In the genomic region with DNA sequence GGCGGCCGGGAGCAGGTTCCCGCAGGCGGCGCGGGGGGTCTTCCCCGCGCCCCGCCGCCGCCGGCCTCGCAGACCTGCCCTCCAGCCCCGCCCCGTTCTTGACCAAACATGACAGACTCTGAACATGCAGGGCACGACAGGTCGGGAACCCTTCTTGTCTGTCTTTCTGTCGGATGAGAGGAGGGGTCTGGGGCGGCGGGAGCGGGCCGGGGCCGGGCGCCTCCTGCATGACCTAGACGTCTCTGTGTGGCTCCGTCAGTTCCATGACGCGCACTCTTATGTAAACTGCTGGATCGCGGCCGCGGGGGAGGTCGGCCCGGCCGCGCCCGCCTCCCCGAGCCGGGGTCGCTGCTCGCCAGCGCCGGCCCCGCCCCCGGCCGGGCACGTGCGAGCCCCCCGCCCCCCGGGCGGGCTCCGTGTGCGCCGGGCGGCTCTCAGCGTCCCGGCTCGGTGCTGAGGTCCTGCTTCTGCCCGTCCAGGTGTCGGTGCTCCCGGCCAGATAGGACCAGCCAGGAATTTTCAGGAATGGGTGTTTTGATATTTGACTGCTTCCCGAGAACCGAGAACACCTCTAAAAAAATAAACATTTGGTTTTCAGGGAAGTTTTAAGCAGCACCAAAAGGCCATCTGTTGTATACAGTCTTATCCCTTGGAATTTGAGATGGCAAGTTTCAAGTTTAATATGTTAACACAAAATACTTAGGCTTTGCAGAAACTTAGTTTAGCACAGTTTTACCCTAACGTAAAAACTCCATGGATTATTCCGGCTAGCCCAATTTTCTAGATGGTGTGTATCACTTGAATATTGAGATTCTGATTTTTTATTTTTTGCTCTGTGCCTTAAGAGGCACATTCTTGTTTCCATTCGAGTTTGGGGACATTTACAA, we compare ENCODE assay signal across 8 cellular contexts. TPM values are rescaled to one million over a fixed set of nuclear protein-coding genes. Genes with fewer than 3 reads are reported as not detected.
DNase-seq lines count a peak whose midpoint lies in the region; ATAC-seq and TF ChIP-seq lines count a peak whose summit lies in the region.

No MANE protein-coding gene starts in this region.

- peak overlapping the region; percentile 99 for H3K18ac ChIP-seq in trophoblast cell (ENCODE audit: low read length)

- no peak for TF ChIP-seq CTCF in GM10266 (IDR thresholded peaks at IDR 0.05; ENCODE audit: control insufficient read depth, insufficient read depth, low read depth, missing control alignments)
- TF ChIP-seq CTCF in SU-DHL-6 (IDR thresholded peaks at IDR 0.05; ENCODE audit: insufficient read depth, low read length, poor library complexity, severe bottlenecking) = no peak
- TF ChIP-seq CTCF in cardiac muscle cell (IDR thresholded peaks at IDR 0.05; ENCODE audit: low read depth, low read length) = no peak
- TF ChIP-seq CTCF in tibial nerve (IDR thresholded peaks at IDR 0.05) = no peak

- no peak overlapping the region for H3K23ac ChIP-seq in trophoblast cell (ENCODE audit: low read length)

- H3K9me3 ChIP-seq in SU-DHL-6 (ENCODE audit: insufficient read depth, low read length) (no peaks in the 10 kb centered on the region), cardiac muscle cell (ENCODE audit: low read depth) (no peaks in the 10 kb centered on the region), trophoblast cell (ENCODE audit: insufficient read depth, low read depth, low read length) (no peaks in the 10 kb centered on the region), tibial nerve (no peaks in the 10 kb centered on the region)

- no peaks in the 10 kb centered on the region for H3K79me2 ChIP-seq in SU-DHL-6 (ENCODE audit: insufficient read depth, low read length)
- H3K79me2 ChIP-seq in trophoblast cell (ENCODE audit: control insufficient read depth, insufficient read depth, low read length, poor library complexity) = peaks cover 4% of the 10 kb centered on the region

- no peaks in the 10 kb centered on the region for H4K20me1 ChIP-seq in SU-DHL-6 (ENCODE audit: low read depth, low read length)

- TF ChIP-seq POLR2A in tibial nerve (IDR thresholded peaks at IDR 0.05) = peak; percentile 39 to 54

- H2BK12ac ChIP-seq in trophoblast cell (ENCODE audit: low read length) = no peak overlapping the region

- H2BK5ac ChIP-seq in trophoblast cell (ENCODE audit: low read depth, low read length, poor library complexity) = peak overlapping the region; percentile 99

- no peaks in the 10 kb centered on the region for H3K9me2 ChIP-seq in SU-DHL-6 (replicated peaks; ENCODE audit: insufficient read depth, low read length)

- H3K79me1 ChIP-seq in trophoblast cell (ENCODE audit: low read length) = peaks cover 8% of the 10 kb centered on the region

- DNase-seq in GM10266 (ENCODE audit: extremely low spot score) (peak; percentile 85), NCI-H1048 (lab: John Stamatoyannopoulos, UW) (peak; percentile 58), cardiac muscle cell (ENCODE audit: low read depth in 1 of 2, low spot score in 1 of 2) (peak; percentile 95), trophoblast cell (peak; percentile 77 to 80), tibial nerve (ENCODE audit: low spot score in 2 of 2) (peak; percentile 76 to 84)
- peak; percentile 52 for DNase-seq in activated naive CD8-positive, alpha-beta T cell treated with anti-CD3 and anti-CD28 coated beads, Interleukin-2, amount 50 U/mL, for 16 hours (ENCODE audit: low read depth, low spot score)

- peak overlapping the region; percentile 100 for H4K8ac ChIP-seq in trophoblast cell (ENCODE audit: low read depth, low read length)

- H2AFZ ChIP-seq in SU-DHL-6 (ENCODE audit: low read depth, low read length, severe bottlenecking) (peak overlapping the region; percentile 49), trophoblast cell (ENCODE audit: insufficient read depth, low read length, poor library complexity) (peak overlapping the region; percentile 99)

- H3K36me3 ChIP-seq in SU-DHL-6 (ENCODE audit: low read length) (no peaks in the 10 kb centered on the region), cardiac muscle cell (no peaks in the 10 kb centered on the region), trophoblast cell (ENCODE audit: control insufficient read depth in 1 of 2, insufficient read depth in 2 of 2, low read length in 2 of 2) (no peaks in the 10 kb centered on the region), tibial nerve (no peaks in the 10 kb centered on the region)

- H3K4me3 ChIP-seq in SU-DHL-6 (ENCODE audit: insufficient read depth, low read length, poor library complexity, severe bottlenecking) (peak overlapping the region; percentile 83), cardiac muscle cell (peak overlapping the region; percentile 52), trophoblast cell (ENCODE audit: low read depth, low read length) (peak overlapping the region; percentile 94), tibial nerve (peak overlapping the region; percentile 72 to 99 (median 93))

- peak overlapping the region; percentile 100 for H4K91ac ChIP-seq in trophoblast cell (ENCODE audit: low read depth, low read length)

- H2BK120ac ChIP-seq in trophoblast cell (ENCODE audit: insufficient read depth, low read length, poor library complexity) = peak overlapping the region; percentile 99

- peak overlapping the region; percentile 100 for H3K9ac ChIP-seq in SU-DHL-6 (ENCODE audit: low read length)
- H3K9ac ChIP-seq in trophoblast cell (ENCODE audit: low read length) = peak overlapping the region; percentile 100

- peak overlapping the region; percentile 100 for H3K14ac ChIP-seq in trophoblast cell (ENCODE audit: low read length)

- WGBS in trophoblast cell (ENCODE audit: extremely low coverage, insufficient coverage, insufficient read length) = no CpG with 5 or more reads among the region's 66 CpGs
- 1% methylated on average over 12 to 56 of the region's 66 CpGs for WGBS in tibial nerve, 2 donors

- no peak for TF ChIP-seq EP300 in tibial nerve (IDR thresholded peaks at IDR 0.05)

- peaks cover 36% of the 10 kb centered on the region for H3F3A ChIP-seq in SU-DHL-6 (ENCODE audit: insufficient read depth)

- peak overlapping the region; percentile 99 for H4K12ac ChIP-seq in trophoblast cell (ENCODE audit: low read depth, low read length)

- H3K4me2 ChIP-seq in SU-DHL-6 (ENCODE audit: low read depth, low read length, poor library complexity, severe bottlenecking) (peak overlapping the region; percentile 89), trophoblast cell (ENCODE audit: low read length) (peak overlapping the region; percentile 51)

- H3K4me1 ChIP-seq in cardiac muscle cell (ENCODE audit: low read depth) = no peaks in the 10 kb centered on the region
- H3K4me1 ChIP-seq in trophoblast cell (ENCODE audit: control insufficient read depth in 1 of 2, insufficient read depth in 2 of 2, low read length in 2 of 2) = no peaks in the 10 kb centered on the region
- H3K4me1 ChIP-seq in tibial nerve = peaks cover 0 to 30% (median 2%) of the 10 kb centered on the region in 4 donors

- H3K27me3 ChIP-seq in SU-DHL-6 (ENCODE audit: low read length) = no peaks in the 10 kb centered on the region
- no peaks in the 10 kb centered on the region for H3K27me3 ChIP-seq in cardiac muscle cell
- no peaks in the 10 kb centered on the region for H3K27me3 ChIP-seq in trophoblast cell (ENCODE audit: insufficient read depth, low read length)
- H3K27me3 ChIP-seq in tibial nerve = no peaks in the 10 kb centered on the region

- H3K27ac ChIP-seq in SU-DHL-6 (ENCODE audit: low read depth, low read length) = peak overlapping the region; percentile 90
- H3K27ac ChIP-seq in cardiac muscle cell = peak overlapping the region; percentile 99
- peak overlapping the region; percentile 100 for H3K27ac ChIP-seq in trophoblast cell (ENCODE audit: low read depth, low read length)
- peak overlapping the region; percentile 98 to 100 (median 100) for H3K27ac ChIP-seq in tibial nerve

- peak; percentile 47 for ATAC-seq in HG02588 (IDR thresholded peaks at IDR 0.05; ENCODE audit: unreplicated experiment)

- peak overlapping the region; percentile 85 for H2AK5ac ChIP-seq in trophoblast cell (ENCODE audit: low read length)

- peak overlapping the region; percentile 98 for H3K4ac ChIP-seq in trophoblast cell (ENCODE audit: low read depth, low read length)

RNA-seq across cellular contexts. Expression of a gene that starts 0.7 kb away (rescaled TPM):
- total RNA-seq in cardiac muscle cell (4.5 and 10.7 TPM in 2 replicates), tibial nerve (10 to 100 TPM; 12.0 to 19.9 (median 15.3) TPM)
- polyA plus RNA-seq in cardiac muscle cell = 2.9 and 4.9 TPM in 2 replicates
- polyA plus RNA-seq in trophoblast cell (2013) = 4.4 and 5.2 TPM in 2 replicates

RNA-seq across cellular contexts. Expression of a gene that starts 21.3 kb away (rescaled TPM):
- total RNA-seq in cardiac muscle cell (8.5 and 12.1 TPM in 2 replicates), tibial nerve (10 to 100 TPM in 1 of 4 donors, 1 to 10 TPM in 3; 3.5 to 81.6 (median 5.7) TPM)
- polyA plus RNA-seq in cardiac muscle cell = 14.1 and 19.4 TPM in 2 replicates
- polyA plus RNA-seq in trophoblast cell (2013) = 11.4 and 12.5 TPM in 2 replicates

Comparison
In these comparisons a context has a peak if more than half of its experiments do, and no peak if none do; other contexts are left out.
1. Peak in every context shown above with its lines: DNase-seq, ATAC-seq, H3K4me3 ChIP-seq and H3K27ac ChIP-seq.